In the genomic region with DNA sequence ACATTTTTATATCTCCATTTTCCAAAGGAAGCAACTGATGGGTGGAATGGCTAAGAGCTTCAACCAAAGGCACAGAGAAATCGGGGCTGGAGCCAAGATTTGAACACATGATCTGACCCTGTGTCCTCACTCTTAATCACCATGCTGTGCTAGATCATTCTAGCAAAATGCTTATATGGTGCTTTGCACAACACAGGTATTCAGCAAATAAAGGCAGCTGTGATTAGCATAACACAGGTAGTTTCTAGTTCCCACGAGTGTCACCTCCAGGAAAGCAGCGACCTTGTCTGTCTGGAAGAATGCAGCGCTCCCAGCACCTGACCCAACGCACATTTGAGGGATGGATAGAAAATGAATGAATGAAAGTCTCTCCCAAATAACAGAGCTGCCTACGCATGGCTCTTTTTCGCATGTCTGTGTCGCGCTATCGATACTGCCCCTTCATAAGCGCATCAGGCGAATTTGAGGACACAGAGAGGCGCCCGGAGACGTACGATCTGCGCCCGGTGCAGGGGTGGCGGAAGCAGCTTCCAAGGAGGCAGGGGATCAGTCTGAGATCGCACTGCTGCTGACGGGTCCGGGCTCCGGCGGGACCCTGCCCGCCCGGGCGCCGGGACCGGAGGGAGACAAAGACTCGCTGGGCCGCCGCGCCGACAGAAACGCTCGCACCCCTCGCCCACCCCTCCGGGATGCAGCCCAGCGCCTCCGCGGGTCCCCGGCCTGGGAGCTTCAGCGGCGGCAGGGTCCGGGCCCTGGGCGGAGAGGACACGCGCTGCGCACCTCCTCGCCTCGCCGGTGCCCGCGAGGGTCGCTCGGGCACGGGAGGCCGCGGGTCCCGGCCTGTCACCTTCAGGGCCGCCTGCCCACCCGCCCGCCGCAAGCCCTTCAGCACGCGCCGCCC, we compare ENCODE assay signal across 1 cellular context.
TF ChIP-seq lines count a peak whose summit lies in the region.

No MANE protein-coding gene starts in this region.

TF ChIP-seq in WTC11, 78 proteins besides CTCF, POLR2A, EP300 and RAD21 (continued from another document):
- TF ChIP-seq, protein P1, sequence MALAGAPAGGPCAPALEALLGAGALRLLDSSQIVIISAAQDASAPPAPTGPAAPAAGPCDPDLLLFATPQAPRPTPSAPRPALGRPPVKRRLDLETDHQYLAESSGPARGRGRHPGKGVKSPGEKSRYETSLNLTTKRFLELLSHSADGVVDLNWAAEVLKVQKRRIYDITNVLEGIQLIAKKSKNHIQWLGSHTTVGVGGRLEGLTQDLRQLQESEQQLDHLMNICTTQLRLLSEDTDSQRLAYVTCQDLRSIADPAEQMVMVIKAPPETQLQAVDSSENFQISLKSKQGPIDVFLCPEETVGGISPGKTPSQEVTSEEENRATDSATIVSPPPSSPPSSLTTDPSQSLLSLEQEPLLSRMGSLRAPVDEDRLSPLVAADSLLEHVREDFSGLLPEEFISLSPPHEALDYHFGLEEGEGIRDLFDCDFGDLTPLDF (CRISPR knock-in tag; IDR thresholded peaks at IDR 0.05): no peak
- no peak for TF ChIP-seq CREM (CRISPR knock-in tag; IDR thresholded peaks at IDR 0.05)
- no peak for TF ChIP-seq ZNF317 (CRISPR knock-in tag; IDR thresholded peaks at IDR 0.05; ENCODE audit: borderline replicate concordance, low read depth)
